3 cellular contexts compared by ENCODE assay signal in the genomic region with DNA sequence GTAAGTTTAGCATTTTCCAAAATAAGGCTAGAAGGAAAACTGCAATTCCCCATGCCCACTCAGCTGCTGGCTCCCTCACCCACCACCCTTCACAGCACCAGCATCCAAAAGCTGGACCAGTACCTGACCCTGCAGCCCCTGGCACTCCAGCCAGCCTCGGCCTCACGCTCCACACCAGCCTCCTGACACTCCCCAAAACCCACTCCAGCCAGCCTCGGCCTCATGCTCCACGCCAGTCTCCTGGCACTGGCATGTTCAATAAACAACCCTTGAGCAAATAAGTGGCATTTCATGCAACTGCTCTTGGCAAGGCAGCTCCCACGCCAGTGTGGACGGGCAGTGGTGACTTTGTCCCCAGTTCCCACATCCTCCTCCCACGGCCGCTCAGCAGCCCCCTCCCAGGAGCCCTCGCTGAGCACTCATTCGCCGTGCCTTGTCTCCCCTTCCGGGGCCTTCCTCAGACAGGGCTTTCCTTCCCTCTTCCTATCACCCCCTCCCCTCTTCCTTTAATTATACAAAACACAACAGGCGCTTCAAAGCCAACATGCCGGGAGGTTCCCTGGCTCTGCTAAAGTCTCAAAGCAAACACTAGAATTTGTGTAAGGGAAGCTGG.
TF ChIP-seq lines count a peak whose summit lies in the region.

No MANE protein-coding gene starts in this region.

TF ChIP-seq in SK-N-SH, 30 proteins besides CTCF, POLR2A, EP300 and RAD21:
- TF ChIP-seq CHD2 (IDR thresholded peaks at IDR 0.05; ENCODE audit: low read length, partially characterized antibody) (no peak), RFX5 (IDR thresholded peaks at IDR 0.05; ENCODE audit: low read length) (no peak)

TF ChIP-seq in SK-N-SH treated with all-trans-retinoic acid at 6 μM for 48 hours, 23 proteins besides CTCF, POLR2A, EP300 and RAD21:
- TF ChIP-seq PPARA (CRISPR knock-in tag; IDR thresholded peaks at IDR 0.05; ENCODE audit: borderline replicate concordance) (no peak), ZNF8 (CRISPR knock-in tag; IDR thresholded peaks at IDR 0.05) (no peak), ESRRG (CRISPR knock-in tag; IDR thresholded peaks at IDR 0.05) (no peak), ZC3H10 (CRISPR knock-in tag; IDR thresholded peaks at IDR 0.05) (no peak), ARNTL (CRISPR knock-in tag; IDR thresholded peaks at IDR 0.05; ENCODE audit: borderline replicate concordance, low read depth) (no peak), ZFP3 (CRISPR knock-in tag; IDR thresholded peaks at IDR 0.05) (no peak), CSRNP3 (CRISPR knock-in tag; IDR thresholded peaks at IDR 0.05) (no peak), CSDC2 (CRISPR knock-in tag; IDR thresholded peaks at IDR 0.05) (no peak), TOX (CRISPR knock-in tag; IDR thresholded peaks at IDR 0.05; ENCODE audit: borderline replicate concordance) (no peak), ZFP30 (CRISPR knock-in tag; IDR thresholded peaks at IDR 0.05) (no peak), TCF4 (CRISPR knock-in tag; IDR thresholded peaks at IDR 0.05; ENCODE audit: borderline replicate concordance) (no peak), SNAI2 (CRISPR knock-in tag; IDR thresholded peaks at IDR 0.05) (no peak), ZNF565 (CRISPR knock-in tag; conservative IDR thresholded peaks at IDR 0.05; ENCODE audit: low read depth) (no peak), CREB5 (CRISPR knock-in tag; IDR thresholded peaks at IDR 0.05; ENCODE audit: low read depth) (no peak), POU6F1 (CRISPR knock-in tag; IDR thresholded peaks at IDR 0.05; ENCODE audit: borderline replicate concordance, low read depth) (no peak)
- TF ChIP-seq, protein P1, sequence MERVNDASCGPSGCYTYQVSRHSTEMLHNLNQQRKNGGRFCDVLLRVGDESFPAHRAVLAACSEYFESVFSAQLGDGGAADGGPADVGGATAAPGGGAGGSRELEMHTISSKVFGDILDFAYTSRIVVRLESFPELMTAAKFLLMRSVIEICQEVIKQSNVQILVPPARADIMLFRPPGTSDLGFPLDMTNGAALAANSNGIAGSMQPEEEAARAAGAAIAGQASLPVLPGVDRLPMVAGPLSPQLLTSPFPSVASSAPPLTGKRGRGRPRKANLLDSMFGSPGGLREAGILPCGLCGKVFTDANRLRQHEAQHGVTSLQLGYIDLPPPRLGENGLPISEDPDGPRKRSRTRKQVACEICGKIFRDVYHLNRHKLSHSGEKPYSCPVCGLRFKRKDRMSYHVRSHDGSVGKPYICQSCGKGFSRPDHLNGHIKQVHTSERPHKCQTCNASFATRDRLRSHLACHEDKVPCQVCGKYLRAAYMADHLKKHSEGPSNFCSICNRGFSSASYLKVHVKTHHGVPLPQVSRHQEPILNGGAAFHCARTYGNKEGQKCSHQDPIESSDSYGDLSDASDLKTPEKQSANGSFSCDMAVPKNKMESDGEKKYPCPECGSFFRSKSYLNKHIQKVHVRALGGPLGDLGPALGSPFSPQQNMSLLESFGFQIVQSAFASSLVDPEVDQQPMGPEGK (CRISPR knock-in tag; IDR thresholded peaks at IDR 0.05; ENCODE audit: borderline replicate concordance): no peak

TF ChIP-seq in K562, 482 proteins besides CTCF, POLR2A, EP300 and RAD21:
- TF ChIP-seq POLR2G (IDR thresholded peaks at IDR 0.05; ENCODE audit: low read depth, low read length) (0 out of 2 replicates have a peak, but pooled peaks have one; percentile 29), ZNF436 (CRISPR knock-in tag; IDR thresholded peaks at IDR 0.05) (no peak), SIX5 (IDR thresholded peaks at IDR 0.05; ENCODE audit: borderline replicate concordance in 1 of 2, insufficient read depth in 1 of 2, low read depth in 1 of 2, low read length in 2 of 2) (no peak), ZFPM2 (CRISPR knock-in tag; IDR thresholded peaks at IDR 0.05) (no peak), ZNF23 (CRISPR knock-in tag; IDR thresholded peaks at IDR 0.05) (no peak), ZBTB8A (IDR thresholded peaks at IDR 0.05; ENCODE audit: partially characterized antibody) (no peak), RAD51 (IDR thresholded peaks at IDR 0.05; ENCODE audit: borderline replicate concordance, low read depth) (no peak), ZNF140 (CRISPR knock-in tag; IDR thresholded peaks at IDR 0.05) (no peak)
